In genomic region chr5:109378095-109378494, GRCh38 we compare ENCODE assay signal across 27 cellular contexts.
"Had no signal": no experiment of that assay in that cellular context is flagged by ENCODE, and none has a peak within 500 bp of the region (broad histone marks: within the 10 kb centered on the region; RNA-seq: fewer than 3 reads in every experiment).

No MANE protein-coding gene starts in this region.

- H3K4me3 Mint-ChIP-seq: dendritic cell treated with granulocyte-macrophage colony-stimulating factor and Interleukin-4, amounts not matched to agents 40 ng/mL and 50 ng/mL, for 4 days; endodermal cell; memory B cell; nephron; neural progenitor cell; stimulated activated effector memory CD8-positive, alpha-beta T cell treated with anti-CD3 and anti-CD28 coated beads, Interleukin-12 subunit alpha, Interleukin-12 subunit beta, amount 100 ng/mL, for 72 hours had no signal

- H3K4me3 ChIP-seq: colonic mucosa, gastrocnemius medialis, heart left ventricle, hepatocyte, lung, neural progenitor cell, psoas muscle, sigmoid colon, thyroid gland, vagina had no signal

- H3K4me1 Mint-ChIP-seq: endodermal cell, neural progenitor cell had no signal

- H3K9me3 Mint-ChIP-seq: dendritic cell treated with granulocyte-macrophage colony-stimulating factor and Interleukin-4, amounts not matched to agents 40 ng/mL and 50 ng/mL, for 4 days; endodermal cell; memory B cell; nephron; neural progenitor cell; stimulated activated effector memory CD8-positive, alpha-beta T cell treated with anti-CD3 and anti-CD28 coated beads, Interleukin-12 subunit alpha, Interleukin-12 subunit beta, amount 100 ng/mL, for 72 hours had no signal

- ATAC-seq: esophagus mucosa; gastrocnemius medialis; heart left ventricle; left lobe of liver; psoas muscle; right cardiac atrium; stimulated activated effector memory CD8-positive, alpha-beta T cell treated with anti-CD3 and anti-CD28 coated beads, Interleukin-12 subunit alpha, Interleukin-12 subunit beta, amount 100 ng/mL, for 72 hours had no signal

- H3K27ac ChIP-seq: colonic mucosa, epithelial cell of prostate, gastrocnemius medialis, heart left ventricle, hepatocyte, neural progenitor cell, psoas muscle, sigmoid colon, thyroid gland, vagina had no signal

- H3K27me3 ChIP-seq: colonic mucosa, gastrocnemius medialis, heart left ventricle, hepatocyte, neural progenitor cell, sigmoid colon, thyroid gland, vagina had no signal

- DNase-seq: colonic mucosa; effector CD8-positive, alpha-beta T cell; endodermal cell; foreskin fibroblast; gastrocnemius medialis; heart left ventricle; kidney; nucleus accumbens; psoas muscle; right cardiac atrium; sigmoid colon; stimulated activated CD4-positive, alpha-beta T cell treated with anti-CD3 and anti-CD28 coated beads, Interleukin-2, amount 100 ng/mL, for 24 hours; stimulated activated CD4-positive, alpha-beta T cell treated with anti-CD3 and anti-CD28 coated beads, Interleukin-4, amount 100 ng/mL, for 24 hours; stimulated activated naive CD4-positive, alpha-beta T cell treated with Interleukin-2 at 50 U/mL for 16 hours; thyroid gland; trophoblast cell had no signal

- H3K36me3 ChIP-seq: colonic mucosa had no signal

- H3K27ac Mint-ChIP-seq: dendritic cell treated with granulocyte-macrophage colony-stimulating factor and Interleukin-4, amounts not matched to agents 40 ng/mL and 50 ng/mL, for 4 days; endodermal cell; memory B cell; nephron; neural progenitor cell; stimulated activated effector memory CD8-positive, alpha-beta T cell treated with anti-CD3 and anti-CD28 coated beads, Interleukin-12 subunit alpha, Interleukin-12 subunit beta, amount 100 ng/mL, for 72 hours had no signal

- H3K4me1 ChIP-seq: colonic mucosa, neural progenitor cell had no signal

- H3K27me3 Mint-ChIP-seq: dendritic cell treated with granulocyte-macrophage colony-stimulating factor and Interleukin-4, amounts not matched to agents 40 ng/mL and 50 ng/mL, for 4 days; memory B cell had no signal

- H3K9me3 ChIP-seq: colonic mucosa, gastrocnemius medialis, heart left ventricle, psoas muscle, sigmoid colon, thyroid gland, vagina had no signal
